Comparison of ENCODE assay signal across 1 cellular context in the genomic region with DNA sequence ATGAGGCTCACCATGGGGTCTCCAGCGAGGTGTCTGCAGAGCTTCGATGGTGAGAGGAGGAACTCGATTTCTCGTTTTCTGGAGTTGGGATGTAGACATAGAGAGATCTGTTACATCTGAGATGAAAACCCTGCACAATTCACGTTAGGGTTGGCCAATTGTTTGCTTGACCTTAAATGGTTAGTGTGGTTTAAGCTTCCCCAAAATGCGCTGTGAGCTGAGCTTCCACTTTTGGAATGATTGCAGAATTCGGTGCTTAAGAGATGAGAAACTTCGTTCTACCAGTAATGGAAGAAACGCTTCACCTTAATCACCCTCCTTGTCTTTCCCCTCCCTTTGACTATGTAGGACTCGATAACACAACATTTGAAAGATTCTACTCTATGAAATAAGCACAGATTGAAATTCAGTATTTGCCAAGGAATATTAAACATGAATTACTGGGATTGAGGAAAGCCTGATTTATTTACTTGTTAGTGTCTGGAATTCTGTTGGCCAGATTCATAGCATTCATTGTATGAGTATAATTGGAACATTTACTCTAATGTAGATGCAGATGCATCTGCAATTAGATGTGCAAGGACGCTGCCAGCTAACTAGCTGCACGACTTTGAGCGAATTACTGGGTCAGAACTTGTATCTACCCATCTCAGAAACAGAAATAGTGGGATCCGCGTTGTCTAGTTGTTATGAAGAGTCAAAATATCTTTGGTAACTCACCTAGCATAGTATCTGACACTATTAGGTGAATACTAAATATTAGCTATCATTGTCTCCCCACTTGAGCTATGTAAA.
TF ChIP-seq lines count a peak whose summit lies in the region.

No MANE protein-coding gene starts in this region.

TF ChIP-seq in IMR-90, 13 proteins besides CTCF, POLR2A, EP300 and RAD21 (continued from another document):
- no peak for TF ChIP-seq NFE2L2 (IDR thresholded peaks at IDR 0.05; ENCODE audit: low read depth, low read length)
- no peak for TF ChIP-seq RFX5 (IDR thresholded peaks at IDR 0.05; ENCODE audit: low read depth, low read length)
TF ChIP-seq in IMR-90: peak in this region for 1.
